Comparison of ENCODE assay signal across 8 cellular contexts in the genomic region with DNA sequence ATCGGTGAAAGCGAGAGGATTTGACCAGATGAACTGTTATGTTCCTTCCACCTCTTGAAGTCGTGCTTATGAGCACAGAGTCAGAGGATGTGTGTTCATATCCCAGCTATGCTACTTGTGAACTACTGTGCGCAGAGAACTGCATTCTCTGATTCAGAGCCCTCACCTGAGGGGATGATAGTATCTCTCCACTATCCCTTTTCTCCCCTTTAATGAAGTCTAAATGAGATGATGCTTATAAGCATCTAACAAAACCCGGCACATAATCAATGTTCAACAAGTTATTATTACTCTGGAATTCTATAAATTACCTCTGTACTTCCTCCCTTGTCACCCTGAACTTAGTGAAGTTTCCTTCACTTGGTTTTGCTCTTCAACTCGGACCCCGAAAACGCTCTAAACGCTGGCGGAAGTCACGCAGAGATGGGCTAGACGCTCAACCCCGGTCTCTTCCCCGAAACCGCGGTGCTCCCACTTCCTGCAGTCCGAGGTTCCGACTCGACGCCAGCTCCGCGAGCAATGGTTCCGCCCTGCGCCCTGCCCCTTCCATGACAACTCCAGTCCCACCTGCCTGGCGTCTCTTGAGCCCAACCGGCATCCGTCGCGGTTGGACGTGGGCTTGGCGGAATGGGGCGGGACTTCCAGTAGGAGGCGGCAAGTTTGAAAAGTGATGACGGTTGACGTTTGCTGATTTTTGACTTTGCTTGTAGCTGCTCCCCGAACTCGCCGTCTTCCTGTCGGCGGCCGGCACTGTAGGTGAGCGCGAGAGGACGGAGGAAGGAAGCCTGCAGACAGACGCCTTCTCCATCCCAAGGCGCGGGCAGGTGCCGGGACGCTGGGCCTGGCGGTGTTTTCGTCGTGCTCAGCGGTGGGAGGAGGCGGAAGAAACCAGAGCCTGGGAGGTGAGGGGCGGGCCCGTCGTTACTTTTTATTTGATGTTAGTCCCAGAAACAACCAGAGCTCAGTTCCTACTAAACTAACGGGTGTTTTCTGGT. TPM values are rescaled to one million over a fixed set of nuclear protein-coding genes. Genes with fewer than 3 reads are reported as not detected.
DNase-seq lines count a peak whose midpoint lies in the region; ATAC-seq and TF ChIP-seq lines count a peak whose summit lies in the region.

NUF2 (plus strand) TSS at position 644 of the 995 bp plus-strand sequence. CDS start 4,098 bp downstream, outside the sequence.

- H3K27me3 ChIP-seq in kidney epithelial cell (ENCODE audit: control insufficient read depth, insufficient read depth, low read length) = no peaks in the 10 kb centered on the region

- no peaks in the 10 kb centered on the region for H3K9me3 Mint-ChIP-seq in activated CD4-positive, alpha-beta T cell treated with anti-CD3 and anti-CD28 coated beads for 36 hours (ENCODE audit: low read depth)

- H3K27me3 Mint-ChIP-seq in activated CD4-positive, alpha-beta T cell treated with anti-CD3 and anti-CD28 coated beads for 36 hours = no peaks in the 10 kb centered on the region

- H3K4me3 ChIP-seq in choroid plexus epithelial cell (ENCODE audit: low read depth, low read length) (peak within 1 kb of the TSS; percentile 80), kidney epithelial cell (ENCODE audit: low read depth, low read length) (peak within 1 kb of the TSS; percentile 94)

- H3K4me3 Mint-ChIP-seq in activated CD4-positive, alpha-beta T cell treated with anti-CD3 and anti-CD28 coated beads for 36 hours = peak within 1 kb of the TSS; percentile 89

- TF ChIP-seq CTCF in choroid plexus epithelial cell (conservative IDR thresholded peaks at IDR 0.05; ENCODE audit: low read depth, low read length) = no peak
- no peak for TF ChIP-seq CTCF in kidney epithelial cell (IDR thresholded peaks at IDR 0.05; ENCODE audit: insufficient read depth, low read length, poor library complexity, severe bottlenecking)

- H3K36me3 ChIP-seq in kidney epithelial cell (ENCODE audit: control insufficient read depth, insufficient read depth, low read length) = no peaks in the 10 kb centered on the region

- intact Hi-C loops in activated CD4-positive, alpha-beta T cell treated with anti-CD3 and anti-CD28 coated beads for 36 hours (cut with DNase I, micrococcal nuclease) = loop anchor here (1.0 to 5.0 kb wide), 6 partner anchors 531 to 1549 kb away; partner anchors contain the start of genes UAP1 (in 2 of the 2), HSD17B7 (in 1 of the 2), PBX1 (in 1 of the 2) and UHMK1 (in 1 of the 2)

- H3K4me1 Mint-ChIP-seq in activated CD4-positive, alpha-beta T cell treated with anti-CD3 and anti-CD28 coated beads for 36 hours = peaks cover 8% of the 10 kb centered on the region

- ATAC-seq in HG03442 (IDR thresholded peaks at IDR 0.05; ENCODE audit: unreplicated experiment) = peak; percentile 94
- peak; percentile 93 for ATAC-seq in activated CD4-positive, alpha-beta T cell treated with anti-CD3 and anti-CD28 coated beads for 36 hours

- CTCF ChIA-PET in activated CD4-positive, alpha-beta T cell treated with anti-CD3 and anti-CD28 coated beads for 36 hours (lab: Charles Lee) = interaction anchor here (0.7 to 1.2 kb wide), 4 partner anchors 10 to 473 kb away, joined by 3 to 5 read pairs (median 3); no protein-coding TSS in a partner anchor

- H3K27ac Mint-ChIP-seq in activated CD4-positive, alpha-beta T cell treated with anti-CD3 and anti-CD28 coated beads for 36 hours = peak within 1 kb of the TSS; percentile 98

- peak; percentile 98 for DNase-seq in Ammon's horn (ENCODE audit: low spot score)
- peak; percentile 81 for DNase-seq in GM19238 (ENCODE audit: insufficient read length, low spot score)
- peak; percentile 90 to 96 for DNase-seq in NCI-H524 (lab: John Stamatoyannopoulos, UW)
- DNase-seq in activated CD4-positive, alpha-beta T cell treated with anti-CD3 and anti-CD28 coated beads for 36 hours = peak; percentile 98
- peak; percentile 100 for DNase-seq in choroid plexus epithelial cell (ENCODE audit: low read depth)
- DNase-seq in kidney epithelial cell (ENCODE audit: low read depth) = peak; percentile 90
- DNase-seq in stimulated activated CD4-positive, alpha-beta T cell treated with anti-CD3 and anti-CD28 coated beads, Interleukin-15, amount 100 ng/mL, for 48 hours (ENCODE audit: low read depth in 2 of 2) = peak; percentile 94 to 96

- POLR2A ChIA-PET in activated CD4-positive, alpha-beta T cell treated with anti-CD3 and anti-CD28 coated beads for 36 hours (lab: Charles Lee) = interaction anchor here (0.6 to 0.8 kb wide), 3 partner anchors 18 to 1213 kb away, joined by 3 read pairs; no protein-coding TSS in a partner anchor

- H3K36me3 Mint-ChIP-seq in activated CD4-positive, alpha-beta T cell treated with anti-CD3 and anti-CD28 coated beads for 36 hours (ENCODE audit: low read depth) = peaks cover 4% of the 10 kb centered on the region

RNA-seq across cellular contexts. Expression of gene NUF2, which starts in this region (rescaled TPM):
- 10 to 100 TPM; 57.6 to 58.4 TPM for total RNA-seq in activated CD4-positive, alpha-beta T cell treated with anti-CD3 and anti-CD28 coated beads for 36 hours
- total RNA-seq in kidney epithelial cell = 3.6 and 6.8 TPM in 2 replicates

Comparison
In these comparisons a context has a peak if more than half of its experiments do, and no peak if none do; other contexts are left out.
1. Peak in every context shown above with its lines: DNase-seq, ATAC-seq and H3K4me3 ChIP-seq.